Comparison of ENCODE assay signal across 21 cellular contexts in genomic region chr22:25409240-25409639, GRCh38.
DNase-seq lines count a peak whose midpoint lies in the region; ATAC-seq, FAIRE-seq and TF ChIP-seq lines count a peak whose summit lies in the region.
"Had no signal": no experiment of that assay in that cellular context is flagged by ENCODE, and none has a peak within 500 bp of the region (broad histone marks: within the 10 kb centered on the region; RNA-seq: fewer than 3 reads in every experiment).

No MANE protein-coding gene starts in this region.

- H3K23ac ChIP-seq in neuronal stem cell (ENCODE audit: low read depth, low read length, poor library complexity): peak overlapping the region; percentile 5

- WGBS in neuronal stem cell (ENCODE audit: extremely low coverage in 2 of 2, insufficient read length in 2 of 2, insufficient replicate concordance in 1 of 2), 2 donors: no CpG with 5 or more reads among the region's 3 CpGs

- H2BK12ac ChIP-seq in neuronal stem cell (ENCODE audit: low read length): no peak overlapping the region

- H3K36me3 Mint-ChIP-seq in T-helper 17 cell (ENCODE audit: low read depth): no peaks in the 10 kb centered on the region
- H3K36me3 Mint-ChIP-seq: CD4-positive, alpha-beta memory T cell had no signal

- H3K4ac ChIP-seq in neuronal stem cell (ENCODE audit: low read length): no peak overlapping the region

- H3K27me3 ChIP-seq in right atrium auricular region (no peaks in the 10 kb centered on the region), neuronal stem cell (ENCODE audit: control insufficient read depth in 3 of 3, insufficient read depth in 3 of 3, low read depth in 1 of 3, low read length in 3 of 3) (peaks cover 0 to 23% (median 5%) of the 10 kb centered on the region in 3 experiments)
- H3K27me3 ChIP-seq: Peyer's patch had no signal

- H4K91ac ChIP-seq in neuronal stem cell (ENCODE audit: low read depth, low read length, poor library complexity): no peak overlapping the region

- DNase-seq in Right ventricle myocardium inferior (ENCODE audit: missing footprints) (no peak), right atrium auricular region (ENCODE audit: low spot score) (no peak), left cardiac atrium (no peak), neuronal stem cell (ENCODE audit: low spot score) (no peak), T-helper 17 cell (no peak), nucleus accumbens (lab: John Stamatoyannopoulos, UW) (no peak), D721Med (ENCODE audit: insufficient read length, low spot score) (no peak)
- DNase-seq: CD4-positive, alpha-beta memory T cell; GF-D8; Kasumi-1; MM.1S; NCI-H1092 treated with DMSO at 0.1 percent for 48 hours; NCI-H2081 treated with DMSO at 0.1 percent for 48 hours; NCI-H446 treated with DMSO at 0.1 percent for 48 hours; NCI-H69; NK-92 treated with Interleukin-12 subunit alpha and Interleukin-12 subunit beta, amount 100 ng/mL, for 24 hours; Peyer's patch had no signal

- H3K4me3 Mint-ChIP-seq in T-helper 17 cell: no peak overlapping the region
- H3K4me3 Mint-ChIP-seq: CD4-positive, alpha-beta memory T cell had no signal

- H3K9ac ChIP-seq in neuronal stem cell (ENCODE audit: low read depth, low read length, poor library complexity): no peak overlapping the region

- H2AFZ ChIP-seq in neuronal stem cell (ENCODE audit: low read length): no peak overlapping the region

- peaks cover 14% of the 10 kb centered on the region for H3K4me1 Mint-ChIP-seq in T-helper 17 cell

- H2BK15ac ChIP-seq in neuronal stem cell (ENCODE audit: low read length): no peak overlapping the region

- no peak for FAIRE-seq in D721Med (lab: Jason Lieb, UNC)
- FAIRE-seq: A204.1, HTR-8/SVneo had no signal

- H2AK5ac ChIP-seq in neuronal stem cell (ENCODE audit: low read depth, low read length): peak overlapping the region; percentile 79

- no peak overlapping the region for H3K27ac ChIP-seq in right atrium auricular region
- no peak overlapping the region for H3K27ac ChIP-seq in neuronal stem cell (replicated peaks; ENCODE audit: low read length)
- H3K27ac ChIP-seq: Peyer's patch had no signal

- H3K4me1 ChIP-seq in right atrium auricular region (peaks cover 0 to 10% of the 10 kb centered on the region in 2 donors), neuronal stem cell (ENCODE audit: control insufficient read depth in 2 of 2, insufficient read depth in 1 of 2, low read depth in 1 of 2, low read length in 2 of 2) (peaks cover 4 to 14% of the 10 kb centered on the region in 2 donors)

- intact Hi-C loops in Right ventricle myocardium inferior (cut with DNase I): no loop called here
- intact Hi-C loops in left cardiac atrium (cut with DNase I): loop anchor here in 1 of 2 donors (5.0 kb wide), 1 partner anchor 293 kb away; no protein-coding TSS in a partner anchor

- H3K9me3 ChIP-seq in right atrium auricular region: peaks cover 0 to 4% of the 10 kb centered on the region in 2 donors
- H3K9me3 ChIP-seq in neuronal stem cell (replicated peaks in 1 of 2; ENCODE audit: control insufficient read depth in 2 of 2, insufficient read depth in 1 of 2, low read depth in 1 of 2, low read length in 2 of 2): peaks cover 3 to 10% of the 10 kb centered on the region in 2 donors
- H3K9me3 ChIP-seq in T-helper 17 cell (ENCODE audit: control insufficient read depth, low read length, poor library complexity, severe bottlenecking): no peaks in the 10 kb centered on the region
- H3K9me3 ChIP-seq: HAP-1 had no signal

- H3K18ac ChIP-seq in neuronal stem cell (ENCODE audit: low read length): no peak overlapping the region

- no peak overlapping the region for H4K8ac ChIP-seq in neuronal stem cell (ENCODE audit: low read depth, low read length)

- TF ChIP-seq CTCF in right atrium auricular region (IDR thresholded peaks at IDR 0.05) (no peak), D721Med (IDR thresholded peaks at IDR 0.05; ENCODE audit: insufficient read depth, missing control alignments) (no peak)

- H3K79me1 ChIP-seq in neuronal stem cell (ENCODE audit: low read depth, low read length): no peaks in the 10 kb centered on the region

- peaks cover 6% of the 10 kb centered on the region for H3K27me3 Mint-ChIP-seq in T-helper 17 cell
- H3K27me3 Mint-ChIP-seq: IgD-negative memory B cell had no signal

- H3K36me3 ChIP-seq in right atrium auricular region (no peaks in the 10 kb centered on the region), neuronal stem cell (replicated peaks in 1 of 2; ENCODE audit: control insufficient read depth in 2 of 2, insufficient read depth in 2 of 2, low read length in 2 of 2) (no peaks in the 10 kb centered on the region)
- H3K36me3 ChIP-seq: HAP-1, Peyer's patch had no signal

- H2BK120ac ChIP-seq in neuronal stem cell (ENCODE audit: low read depth, low read length): no peak overlapping the region

- H3K4me2 ChIP-seq in neuronal stem cell (ENCODE audit: insufficient read depth, low read length, poor library complexity, severe bottlenecking): no peak overlapping the region

- H2BK5ac ChIP-seq in neuronal stem cell (ENCODE audit: low read length): no peak overlapping the region

- no peak overlapping the region for H3K27ac Mint-ChIP-seq in T-helper 17 cell

- no peak overlapping the region for H3K4me3 ChIP-seq in right atrium auricular region
- no peak overlapping the region for H3K4me3 ChIP-seq in neuronal stem cell (ENCODE audit: low read length in 2 of 2)
- H3K4me3 ChIP-seq: HAP-1, Peyer's patch had no signal

- ATAC-seq in Right ventricle myocardium inferior (peak; percentile 58), left cardiac atrium (peak; percentile 21 to 34), T-helper 17 cell (no peak)

- H3K14ac ChIP-seq in neuronal stem cell (ENCODE audit: low read length): no peak overlapping the region
